In genomic region chr2:236728916-236729670, GRCh38 we compare ENCODE assay signal across 22 cellular contexts.
"Had no signal": no experiment of that assay in that cellular context is flagged by ENCODE, and none has a peak within 500 bp of the region (broad histone marks: within the 10 kb centered on the region; RNA-seq: fewer than 3 reads in every experiment).

No MANE protein-coding gene starts in this region.

- H3K9me3 ChIP-seq: gastroesophageal sphincter, heart left ventricle, neutrophil, ovary, prostate gland, thoracic aorta, upper lobe of right lung had no signal

- ATAC-seq: activated CD8-positive, alpha-beta T cell treated with anti-CD3 and anti-CD28 coated beads, Interleukin-2, amount 10 ng/mL, durations not matched to agents 7 days and 5 days; gastroesophageal sphincter; heart left ventricle; left colon; naive thymus-derived CD8-positive, alpha-beta T cell; upper lobe of right lung had no signal

- DNase-seq: activated CD4-positive, alpha-beta T cell treated with anti-CD3 and anti-CD28 coated beads for 1 hour; activated CD4-positive, alpha-beta T cell treated with anti-CD3 and anti-CD28 coated beads, Interleukin-2, amount 50 U/mL, for 1 hour; activated CD8-positive, alpha-beta T cell treated with anti-CD3 and anti-CD28 coated beads, Interleukin-2, amount 10 ng/mL, durations not matched to agents 7 days and 5 days; activated gamma-delta T cell treated with Interleukin-2 at 50 U/mL for 16 hours; activated T-cell treated with anti-CD3 and anti-CD28 coated beads, Interleukin-2, amount 50 U/mL, for 1 hour; aorta; cerebellar nuclear complex; cortex of kidney; heart left ventricle; left colon; naive thymus-derived CD8-positive, alpha-beta T cell; ovary; stimulated activated CD4-positive, alpha-beta T cell treated with anti-CD3 and anti-CD28 coated beads, Interleukin-4, amount 100 ng/mL, for 24 hours; stimulated activated naive CD4-positive, alpha-beta T cell treated with Interleukin-2 at 50 U/mL for 16 hours; T-helper 9 cell; upper lobe of right lung had no signal

- H3K27me3 ChIP-seq: heart left ventricle, ovary, upper lobe of right lung had no signal

- H3K36me3 ChIP-seq: gastroesophageal sphincter, heart left ventricle, neutrophil, ovary, prostate gland, thoracic aorta, upper lobe of right lung had no signal

- H3K27ac ChIP-seq: epithelial cell of prostate, gastroesophageal sphincter, heart left ventricle, neutrophil, ovary, prostate gland, thoracic aorta, upper lobe of right lung had no signal

- H3K4me1 ChIP-seq: prostate gland had no signal

- H3K4me3 ChIP-seq: gastroesophageal sphincter, heart left ventricle, lung, ovary, prostate gland, thoracic aorta, upper lobe of right lung had no signal
